10 cellular contexts compared by ENCODE assay signal in genomic region chr5:169161022-169161680, GRCh38.
DNase-seq lines count a peak whose midpoint lies in the region; ATAC-seq and TF ChIP-seq lines count a peak whose summit lies in the region.
"Had no signal": no experiment of that assay in that cellular context is flagged by ENCODE, and none has a peak within 500 bp of the region (broad histone marks: within the 10 kb centered on the region; RNA-seq: fewer than 3 reads in every experiment).

No MANE protein-coding gene starts in this region.

- H3K27me3 Mint-ChIP-seq in activated T-cell treated with anti-CD3 and anti-CD28 coated beads, Interleukin-2, amount 50 U/mL, for 72 hours (ENCODE audit: low read depth): no peaks in the 10 kb centered on the region

- peaks cover 0 to 4% of the 10 kb centered on the region in 2 donors for H3K36me3 Mint-ChIP-seq in activated T-cell treated with anti-CD3 and anti-CD28 coated beads, Interleukin-2, amount 50 U/mL, for 72 hours (ENCODE audit: insufficient read depth in 2 of 2)

- WGBS in suprapubic skin: 29% methylated on average over 13 of the region's 13 CpGs

- no peak for TF ChIP-seq EP300 in suprapubic skin (IDR thresholded peaks at IDR 0.05)

- no peak overlapping the region for H3K27ac Mint-ChIP-seq in activated T-cell treated with anti-CD3 and anti-CD28 coated beads, Interleukin-2, amount 50 U/mL, for 72 hours

- peaks cover 10% of the 10 kb centered on the region for H3K9me3 ChIP-seq in suprapubic skin

- DNase-seq in HK-2 (ENCODE audit: unreplicated experiment): peak; percentile 81
- peak in 8 of 61 donors; percentile 5 to 71 (median 18) for DNase-seq in caudate nucleus (lab: John Stamatoyannopoulos, UW)
- DNase-seq in kidney epithelial cell (ENCODE audit: low read depth): peak; percentile 86
- peak; percentile 81 to 85 for DNase-seq in suprapubic skin (ENCODE audit: low spot score in 2 of 2)
- DNase-seq in activated T-cell treated with anti-CD3 and anti-CD28 coated beads, Interleukin-2, amount 50 U/mL, for 72 hours: no peak
- no peak for DNase-seq in NCI-H146 (lab: John Stamatoyannopoulos, UW)
- no peak for DNase-seq in NCI-H1092 treated with DMSO at 0.1 percent for 48 hours (lab: John Stamatoyannopoulos, UW)
- DNase-seq: stimulated activated CD4-positive, alpha-beta T cell treated with anti-CD3 and anti-CD28 coated beads, Interleukin-2, amount 100 ng/mL, for 48 hours had no signal

- no peaks in the 10 kb centered on the region for H3K4me1 Mint-ChIP-seq in activated T-cell treated with anti-CD3 and anti-CD28 coated beads, Interleukin-2, amount 50 U/mL, for 72 hours (ENCODE audit: low read depth)

- H3K4me3 ChIP-seq in kidney epithelial cell (ENCODE audit: low read depth, low read length) (no peak overlapping the region), suprapubic skin (no peak overlapping the region)

- H3K36me3 ChIP-seq in kidney epithelial cell (ENCODE audit: control insufficient read depth, insufficient read depth, low read length): no peaks in the 10 kb centered on the region
- no peaks in the 10 kb centered on the region for H3K36me3 ChIP-seq in suprapubic skin

- H3K27me3 ChIP-seq in kidney epithelial cell (ENCODE audit: control insufficient read depth, insufficient read depth, low read length) (no peaks in the 10 kb centered on the region), suprapubic skin (no peaks in the 10 kb centered on the region)

- TF ChIP-seq CTCF in kidney epithelial cell (IDR thresholded peaks at IDR 0.05; ENCODE audit: insufficient read depth, low read length, poor library complexity, severe bottlenecking) (no peak), suprapubic skin (IDR thresholded peaks at IDR 0.05) (peak in 1 of 2 donors; percentile 10)

- no peak for ATAC-seq in activated T-cell treated with anti-CD3 and anti-CD28 coated beads, Interleukin-2, amount 50 U/mL, for 72 hours (replicated peaks in 1 of 2)
- no peak for ATAC-seq in GM18520 (IDR thresholded peaks at IDR 0.05; ENCODE audit: unreplicated experiment)

- no peak for TF ChIP-seq POLR2A in suprapubic skin (IDR thresholded peaks at IDR 0.05)

- peaks cover 4 to 10% of the 10 kb centered on the region in 2 donors for H3K9me3 Mint-ChIP-seq in activated T-cell treated with anti-CD3 and anti-CD28 coated beads, Interleukin-2, amount 50 U/mL, for 72 hours

- H3K4me3 Mint-ChIP-seq in activated T-cell treated with anti-CD3 and anti-CD28 coated beads, Interleukin-2, amount 50 U/mL, for 72 hours: no peak overlapping the region

- peaks cover 44% of the 10 kb centered on the region for H3K4me1 ChIP-seq in suprapubic skin

- H3K27ac ChIP-seq in caudate nucleus (ENCODE audit: low read depth, low read length) (peak overlapping the region; percentile 18), suprapubic skin (peak overlapping the region; percentile 47)
- H3K27ac ChIP-seq: HL-60 had no signal

Comparison
In these comparisons a context has a peak if more than half of its experiments do, and no peak if none do; other contexts are left out.
1. DNase-seq: peak in HK-2 (single experiment), kidney epithelial cell (single experiment) and suprapubic skin (2 of 2); none in activated T-cell treated with anti-CD3 and anti-CD28 coated beads, Interleukin-2, amount 50 U/mL, for 72 hours (0 of 2), NCI-H146 (single experiment) and NCI-H1092 treated with DMSO at 0.1 percent for 48 hours (single experiment).